In genomic region chr20:62301111-62301668, GRCh38 we compare ENCODE assay signal across 10 cellular contexts. TPM values are rescaled to one million over a fixed set of nuclear protein-coding genes. Genes with fewer than 3 reads are reported as not detected.
DNase-seq lines count a peak whose midpoint lies in the region; ATAC-seq and TF ChIP-seq lines count a peak whose summit lies in the region.
"Had no signal": no experiment of that assay in that cellular context is flagged by ENCODE, and none has a peak within 500 bp of the region (broad histone marks: within the 10 kb centered on the region; RNA-seq: fewer than 3 reads in every experiment).

No MANE protein-coding gene starts in this region.

- no peak for TF ChIP-seq POLR2A in GM18505 (IDR thresholded peaks at IDR 0.05; ENCODE audit: borderline replicate concordance, extremely low read depth, insufficient read depth, insufficient read length)

- H3K9ac ChIP-seq in SU-DHL-6 (ENCODE audit: low read length) = no peak overlapping the region

- no peaks in the 10 kb centered on the region for H3K9me3 ChIP-seq in SU-DHL-6 (ENCODE audit: insufficient read depth, low read length)
- H3K9me3 ChIP-seq: mucosa of descending colon had no signal

- TF ChIP-seq CTCF in SU-DHL-6 (IDR thresholded peaks at IDR 0.05; ENCODE audit: insufficient read depth, low read length, poor library complexity, severe bottlenecking) = no peak

- H3K27ac ChIP-seq in SU-DHL-6 (ENCODE audit: low read depth, low read length) = no peak overlapping the region

- H3K36me3 Mint-ChIP-seq in activated CD4-positive, alpha-beta T cell treated with anti-CD3 and anti-CD28 coated beads, Interleukin-2, amount 10 ng/mL, durations not matched to agents 24 days and 14 days (ENCODE audit: low read depth) = peaks cover 20% of the 10 kb centered on the region
- peaks cover 16 to 19% of the 10 kb centered on the region in 2 donors for H3K36me3 Mint-ChIP-seq in stimulated activated naive B cell treated with anti-CD40 and anti-IgM and Interleukin-4, amounts not matched to agents 10 μg/mL and 1 μg/mL and 100 μg/mL, for 72 hours

- no peaks in the 10 kb centered on the region for H3K36me3 ChIP-seq in SU-DHL-6 (ENCODE audit: low read length)

- H3K27me3 ChIP-seq in SU-DHL-6 (ENCODE audit: low read length) = no peaks in the 10 kb centered on the region

- no peaks in the 10 kb centered on the region for H3K9me2 ChIP-seq in SU-DHL-6 (replicated peaks; ENCODE audit: insufficient read depth, low read length)

- peak overlapping the region; percentile 80 for H3K4me2 ChIP-seq in SU-DHL-6 (ENCODE audit: low read depth, low read length, poor library complexity, severe bottlenecking)

- H3K4me1 Mint-ChIP-seq in activated CD4-positive, alpha-beta T cell treated with anti-CD3 and anti-CD28 coated beads, Interleukin-2, amount 10 ng/mL, durations not matched to agents 24 days and 14 days = peaks cover 20% of the 10 kb centered on the region
- H3K4me1 Mint-ChIP-seq in stimulated activated naive B cell treated with anti-CD40 and anti-IgM and Interleukin-4, amounts not matched to agents 10 μg/mL and 1 μg/mL and 100 μg/mL, for 72 hours = peaks cover 16 to 42% of the 10 kb centered on the region in 2 donors

- no peak overlapping the region for H2AFZ ChIP-seq in SU-DHL-6 (ENCODE audit: low read depth, low read length, severe bottlenecking)

- H4K20me1 ChIP-seq in SU-DHL-6 (ENCODE audit: low read depth, low read length) = peaks cover 5% of the 10 kb centered on the region; the same call in 1 of the 2 replicates

- no peak for DNase-seq in activated CD4-positive, alpha-beta T cell treated with anti-CD3 and anti-CD28 coated beads, Interleukin-2, amount 10 ng/mL, durations not matched to agents 24 days and 14 days
- DNase-seq in activated CD4-positive, alpha-beta T cell treated with anti-CD3 and anti-CD28 coated beads, Interleukin-2, amount 50 U/mL, for 1 hour = no peak
- DNase-seq in globus pallidus (ENCODE audit: low spot score) (peak; percentile 50), CD1c-positive myeloid dendritic cell (ENCODE audit: extremely low spot score) (no peak)
- no peak for DNase-seq in stimulated activated naive B cell treated with anti-CD40 and anti-IgM and Interleukin-4, amounts not matched to agents 10 μg/mL and 1 μg/mL and 100 μg/mL, for 72 hours
- DNase-seq in effector CD4-positive, alpha-beta T cell = no peak

- peaks cover 32% of the 10 kb centered on the region for H3K79me2 ChIP-seq in SU-DHL-6 (ENCODE audit: insufficient read depth, low read length)

- intact Hi-C loops in activated CD4-positive, alpha-beta T cell treated with anti-CD3 and anti-CD28 coated beads, Interleukin-2, amount 10 ng/mL, durations not matched to agents 24 days and 14 days (cut with micrococcal nuclease) = loop anchor here (5.0 kb wide), 4 partner anchors 66 to 491 kb away; partner anchors contain the start of genes CABLES2 and LAMA5

- peak overlapping the region; percentile 30 for H3K27ac Mint-ChIP-seq in activated CD4-positive, alpha-beta T cell treated with anti-CD3 and anti-CD28 coated beads, Interleukin-2, amount 10 ng/mL, durations not matched to agents 24 days and 14 days
- H3K27ac Mint-ChIP-seq in stimulated activated naive B cell treated with anti-CD40 and anti-IgM and Interleukin-4, amounts not matched to agents 10 μg/mL and 1 μg/mL and 100 μg/mL, for 72 hours = peak overlapping the region; percentile 60

- H3F3A ChIP-seq in SU-DHL-6 (ENCODE audit: insufficient read depth) = 0 out of 2 replicates have a peak, but pooled peaks cover 3% of the 10 kb centered on the region

- no peak overlapping the region for H3K4me3 ChIP-seq in SU-DHL-6 (ENCODE audit: insufficient read depth, low read length, poor library complexity, severe bottlenecking)
- H3K4me3 ChIP-seq: mucosa of descending colon had no signal

- no peaks in the 10 kb centered on the region for H3K9me3 Mint-ChIP-seq in activated CD4-positive, alpha-beta T cell treated with anti-CD3 and anti-CD28 coated beads, Interleukin-2, amount 10 ng/mL, durations not matched to agents 24 days and 14 days
- no peaks in the 10 kb centered on the region for H3K9me3 Mint-ChIP-seq in stimulated activated naive B cell treated with anti-CD40 and anti-IgM and Interleukin-4, amounts not matched to agents 10 μg/mL and 1 μg/mL and 100 μg/mL, for 72 hours
- H3K9me3 Mint-ChIP-seq: activated B cell treated with CpG ODN at 0.5 μM for 24 hours had no signal

- H3K4me3 Mint-ChIP-seq in activated CD4-positive, alpha-beta T cell treated with anti-CD3 and anti-CD28 coated beads, Interleukin-2, amount 10 ng/mL, durations not matched to agents 24 days and 14 days = peak overlapping the region; percentile 53
- H3K4me3 Mint-ChIP-seq in stimulated activated naive B cell treated with anti-CD40 and anti-IgM and Interleukin-4, amounts not matched to agents 10 μg/mL and 1 μg/mL and 100 μg/mL, for 72 hours = peak overlapping the region; percentile 33 to 51

- H3K27me3 Mint-ChIP-seq in activated CD4-positive, alpha-beta T cell treated with anti-CD3 and anti-CD28 coated beads, Interleukin-2, amount 10 ng/mL, durations not matched to agents 24 days and 14 days = no peaks in the 10 kb centered on the region
- no peaks in the 10 kb centered on the region for H3K27me3 Mint-ChIP-seq in stimulated activated naive B cell treated with anti-CD40 and anti-IgM and Interleukin-4, amounts not matched to agents 10 μg/mL and 1 μg/mL and 100 μg/mL, for 72 hours
- H3K27me3 Mint-ChIP-seq: activated B cell treated with CpG ODN at 0.5 μM for 24 hours had no signal

- no peak for ATAC-seq in stimulated activated naive B cell treated with anti-CD40 and anti-IgM and Interleukin-4, amounts not matched to agents 10 μg/mL and 1 μg/mL and 100 μg/mL, for 72 hours (replicated peaks)
- ATAC-seq in GM18505 (IDR thresholded peaks at IDR 0.05; ENCODE audit: unreplicated experiment) = no peak

RNA-seq across cellular contexts. Expression of gene ADRM1, which starts 1.6 kb away (rescaled TPM):
- 179 and 183 TPM in 2 replicates for total RNA-seq in activated CD4-positive, alpha-beta T cell treated with anti-CD3 and anti-CD28 coated beads, Interleukin-2, amount 10 ng/mL, durations not matched to agents 24 days and 14 days
